9 cellular contexts compared by ENCODE assay signal in the genomic region with DNA sequence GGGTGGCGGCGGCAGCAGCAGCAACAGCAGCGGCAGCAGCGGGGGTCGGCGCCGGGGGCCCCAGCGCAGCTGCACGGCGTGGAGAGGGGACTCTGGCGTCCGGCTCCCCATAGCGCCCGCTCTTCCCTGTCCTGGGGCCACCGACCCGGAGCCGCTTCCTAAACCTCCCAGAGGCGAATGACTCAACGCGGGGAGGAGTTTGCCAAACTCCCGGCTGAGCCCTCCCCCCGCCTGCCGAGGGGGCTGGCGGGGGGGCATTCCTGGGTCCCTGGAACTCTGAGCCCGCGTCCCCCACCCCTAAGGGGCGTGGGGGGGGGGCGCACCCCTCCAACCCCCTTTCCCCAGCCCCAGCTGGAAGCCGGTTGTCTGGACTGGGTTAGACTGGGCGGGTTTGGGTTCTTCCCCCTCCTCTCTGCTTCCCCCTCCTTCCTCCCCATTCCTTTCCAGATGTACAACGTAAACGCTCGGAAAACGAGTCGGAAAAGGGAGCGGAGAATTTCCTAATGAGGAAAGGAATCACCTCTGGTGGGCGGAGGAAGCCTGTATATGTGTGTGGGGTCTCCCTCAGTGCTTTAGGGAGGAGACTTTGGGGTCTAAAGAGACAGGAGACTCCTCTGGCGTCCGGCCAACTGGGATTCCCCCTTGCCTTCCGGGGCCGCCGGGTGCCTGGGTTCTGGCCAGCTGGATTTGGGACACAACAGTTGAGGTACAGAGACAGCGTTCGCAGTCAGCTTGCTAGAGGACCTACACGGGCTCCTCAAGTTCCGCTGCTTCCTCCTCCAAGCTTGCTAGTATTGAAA. TPM values are rescaled to one million over a fixed set of nuclear protein-coding genes. Genes with fewer than 3 reads are reported as not detected.
A peak's percentile ranks its signal among the peaks of the same experiment; 100 is the strongest.
DNase-seq lines count a peak whose midpoint lies in the region; ATAC-seq and FAIRE-seq lines count a peak whose summit lies in the region.
"Had no signal": no experiment of that assay in that cellular context is flagged by ENCODE, and none has a peak within 500 bp of the region (broad histone marks: within the 10 kb centered on the region; RNA-seq: fewer than 3 reads in every experiment).

TSS of gene ITGA5 (minus strand) at position 179 of the 800 bp plus-strand sequence. CDS start at position 111, 68 bp downstream.

- H3K4me3 Mint-ChIP-seq in T-helper 2 cell treated with Interferon-gamma antibody and Interleukin-4, amounts not matched to agents 5 μg/mL and 100 μg/mL, for 36 hours = peak within 1 kb of the TSS; percentile 85

- 4 to 6% (median 5%) methylated on average over 42 to 46 of the region's 46 CpGs for WGBS in small intestine, 3 donors

- no peaks in the 10 kb centered on the region for H3K9me3 Mint-ChIP-seq in T-helper 2 cell treated with Interferon-gamma antibody and Interleukin-4, amounts not matched to agents 5 μg/mL and 100 μg/mL, for 36 hours

- peaks cover 0 to 2% of the 10 kb centered on the region in 2 donors for H3K27me3 ChIP-seq in small intestine (ENCODE audit: control insufficient read depth in 2 of 2, insufficient read depth in 2 of 2, low read length in 2 of 2)

- no peak for FAIRE-seq in small intestine (lab: Jason Lieb, UNC)
- FAIRE-seq: endometrium had no signal

- no peaks in the 10 kb centered on the region for H3K36me3 ChIP-seq in small intestine (ENCODE audit: control insufficient read depth in 2 of 2, insufficient read depth in 2 of 2, low read length in 2 of 2)

- H3K4me3 ChIP-seq in small intestine (ENCODE audit: low read depth in 1 of 2, low read length in 2 of 2) = peak within 1 kb of the TSS; percentile 34 to 93

- DNase-seq in NCI-H2171 treated with DMSO at 0.1 percent for 48 hours (lab: John Stamatoyannopoulos, UW) (peak; percentile 19), NCI-H2171 (lab: John Stamatoyannopoulos, UW) (no peak), islet precursor cell (peak; percentile 90), small intestine (no peak)
- DNase-seq in T-helper 2 cell treated with Interferon-gamma antibody and Interleukin-4, amounts not matched to agents 5 μg/mL and 100 μg/mL, for 36 hours (ENCODE audit: low spot score) = peak; percentile 33
- peak; percentile 20 for DNase-seq in central memory CD4-positive, alpha-beta T cell
- no peak for DNase-seq in activated CD4-positive, CD25-positive, alpha-beta regulatory T cell treated with anti-CD3 and anti-CD28 coated beads, Interleukin-2, amount 50 U/mL, for 72 hours

- peaks cover 8% of the 10 kb centered on the region for H3K36me3 Mint-ChIP-seq in T-helper 2 cell treated with Interferon-gamma antibody and Interleukin-4, amounts not matched to agents 5 μg/mL and 100 μg/mL, for 36 hours (ENCODE audit: low read depth)

- no peak for ATAC-seq in GM18907 (IDR thresholded peaks at IDR 0.05; ENCODE audit: unreplicated experiment)

- H3K27me3 Mint-ChIP-seq in T-helper 2 cell treated with Interferon-gamma antibody and Interleukin-4, amounts not matched to agents 5 μg/mL and 100 μg/mL, for 36 hours (ENCODE audit: low read depth) = peaks cover 27% of the 10 kb centered on the region

- H3K27ac Mint-ChIP-seq in T-helper 2 cell treated with Interferon-gamma antibody and Interleukin-4, amounts not matched to agents 5 μg/mL and 100 μg/mL, for 36 hours = peak within 1 kb of the TSS; percentile 86

- H3K27ac ChIP-seq in small intestine (ENCODE audit: low read depth in 1 of 2, low read length in 1 of 2) = peak within 1 kb of the TSS in 1 of 2 donors; percentile 86

- H3K4me1 Mint-ChIP-seq in T-helper 2 cell treated with Interferon-gamma antibody and Interleukin-4, amounts not matched to agents 5 μg/mL and 100 μg/mL, for 36 hours (ENCODE audit: low read depth) = peaks cover 43% of the 10 kb centered on the region

- no peaks in the 10 kb centered on the region for H3K9me3 ChIP-seq in small intestine (ENCODE audit: control insufficient read depth, low read depth)

- H3K4me1 ChIP-seq in small intestine (ENCODE audit: control insufficient read depth in 2 of 2, insufficient read depth in 1 of 2, low read depth in 1 of 2, low read length in 1 of 2) = no peaks in the 10 kb centered on the region

RNA-seq across cellular contexts. Expression of gene ITGA5, which starts in this region (rescaled TPM):
- 10 to 100 TPM in 1 of 3 donors, 1 to 10 TPM in 2; 1.8 to 60.7 (median 3.0) TPM for polyA plus RNA-seq in small intestine

Comparison
In these comparisons a context has a peak if more than half of its experiments do, and no peak if none do; other contexts are left out.
1. DNase-seq: peak in NCI-H2171 treated with DMSO at 0.1 percent for 48 hours (single experiment), T-helper 2 cell treated with Interferon-gamma antibody and Interleukin-4, amounts not matched to agents 5 μg/mL and 100 μg/mL, for 36 hours (single experiment), central memory CD4-positive, alpha-beta T cell (single experiment) and islet precursor cell (single experiment); none in NCI-H2171 (single experiment), small intestine (single experiment) and activated CD4-positive, CD25-positive, alpha-beta regulatory T cell treated with anti-CD3 and anti-CD28 coated beads, Interleukin-2, amount 50 U/mL, for 72 hours (single experiment).